Comparison of ENCODE assay signal across 15 cellular contexts in the genomic region with DNA sequence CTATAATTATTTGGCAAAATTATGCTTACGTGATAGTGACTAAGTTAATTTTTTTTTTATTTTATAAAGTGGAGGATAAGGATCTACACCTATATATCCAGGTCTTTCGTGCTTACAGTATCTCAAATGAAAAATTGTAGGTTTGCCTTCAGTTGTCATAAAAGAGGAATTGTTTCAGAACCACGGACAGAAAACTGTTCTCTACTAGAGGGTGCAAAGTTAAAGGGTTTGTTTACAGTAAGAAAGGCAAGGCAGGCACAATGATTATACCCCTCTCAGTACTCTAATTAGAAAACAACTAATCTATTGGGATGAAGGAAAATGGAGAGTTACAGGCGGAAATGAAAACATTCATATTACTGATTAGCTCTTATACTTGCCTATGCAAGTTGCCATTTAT. TPM values are rescaled to one million over a fixed set of nuclear protein-coding genes. Genes with fewer than 3 reads are reported as not detected.
DNase-seq lines count a peak whose midpoint lies in the region; ATAC-seq and TF ChIP-seq lines count a peak whose summit lies in the region.
"Had no signal": no experiment of that assay in that cellular context is flagged by ENCODE, and none has a peak within 500 bp of the region (broad histone marks: within the 10 kb centered on the region; RNA-seq: fewer than 3 reads in every experiment).

No MANE protein-coding gene starts in this region.

- no peak for ATAC-seq in GM21825 (IDR thresholded peaks at IDR 0.05; ENCODE audit: unreplicated experiment)
- ATAC-seq: stimulated activated naive CD8-positive, alpha-beta T cell treated with anti-CD3 and anti-CD28 coated beads, Interleukin-15, Interleukin-2, amounts not matched to agents 100 U/mL and 50 U/mL, for 24 hours had no signal

- no peak for TF ChIP-seq POLR2A in lower leg skin (IDR thresholded peaks at IDR 0.05)

- H3K4me1 ChIP-seq in BE2C = no peaks in the 10 kb centered on the region; the same call in 1 of the 2 replicates
- peaks cover 12% of the 10 kb centered on the region; the same call in 1 of the 2 replicates for H3K4me1 ChIP-seq in HUES48 (ENCODE audit: control insufficient read depth, insufficient read depth, low read length)
- H3K4me1 ChIP-seq: prostate gland had no signal

- 57 to 66% methylated on average over 4 of the region's 4 CpGs for WGBS in lower leg skin, 2 donors

- H3K4me3 ChIP-seq in BE2C (ENCODE audit: low read depth, low read length) = peak overlapping the region; percentile 93
- H3K4me3 ChIP-seq in HUES48 (ENCODE audit: low read depth, low read length) = peak overlapping the region; percentile 97
- no peak overlapping the region for H3K4me3 ChIP-seq in lower leg skin (ENCODE audit: low read depth, poor library complexity, severe bottlenecking)
- H3K4me3 ChIP-seq: BLaER1 treated with 17β-estradiol and CSF1 and Interleukin-3, amounts not matched to agents 10 nM and 100 nM had no signal

- H3K9ac ChIP-seq in HUES48 (ENCODE audit: low read depth, low read length) = no peak overlapping the region
- H3K9ac ChIP-seq: BLaER1 treated with 17β-estradiol and CSF1 and Interleukin-3, amounts not matched to agents 10 nM and 100 nM had no signal

- intact Hi-C loops in lower leg skin (cut with DNase I; ENCODE audit: low total_unique reads) = no loop called here

- H3K36me3 ChIP-seq in BE2C (0 out of 2 replicates have a peak, but pooled peaks cover 3% of the 10 kb centered on the region), HUES48 (ENCODE audit: control insufficient read depth, insufficient read depth, low read length) (no peaks in the 10 kb centered on the region)
- H3K36me3 ChIP-seq: BLaER1 treated with 17β-estradiol and CSF1 and Interleukin-3, amounts not matched to agents 10 nM and 100 nM; heart left ventricle; prostate gland had no signal

- TF ChIP-seq CTCF in BE2C (IDR thresholded peaks at IDR 0.05; ENCODE audit: low read depth, low read length) = no peak
- no peak for TF ChIP-seq CTCF in VCaP (conservative IDR thresholded peaks at IDR 0.05)
- no peak for TF ChIP-seq CTCF in lower leg skin (IDR thresholded peaks at IDR 0.05)

- H3K27ac ChIP-seq in HUES48 (ENCODE audit: low read depth, low read length) = no peak overlapping the region
- peak overlapping the region; percentile 86; the same call in 1 of the 2 replicates for H3K27ac ChIP-seq in VCaP
- H3K27ac ChIP-seq: BLaER1 treated with 17β-estradiol and CSF1 and Interleukin-3, amounts not matched to agents 10 nM and 100 nM had no signal

- H3K27me3 ChIP-seq in BE2C = no peaks in the 10 kb centered on the region
- H3K27me3 ChIP-seq in HUES48 (ENCODE audit: control insufficient read depth, insufficient read depth, low read length) = no peaks in the 10 kb centered on the region

- no peak for DNase-seq in BE2C
- peak; percentile 6 for DNase-seq in kidney glomerular epithelial cell (lab: John Stamatoyannopoulos, UW)
- no peak for DNase-seq in lower leg skin (ENCODE audit: low spot score in 2 of 2)
- DNase-seq in activated CD4-positive, alpha-beta T cell treated with anti-CD3 and anti-CD28 coated beads for 1 hour = no peak
- DNase-seq in stimulated activated CD4-positive, alpha-beta T cell treated with anti-CD3 and anti-CD28 coated beads, Interleukin-4, amount 100 ng/mL, for 4 hours = no peak
- DNase-seq: activated naive CD8-positive, alpha-beta T cell treated with anti-CD3 and anti-CD28 coated beads, Interleukin-2, amount 10 ng/mL, durations not matched to agents 7 days and 5 days; effector memory CD4-positive, alpha-beta T cell; heart left ventricle; NCI-H1436 treated with DMSO at 0.1 percent for 48 hours; stimulated activated naive CD8-positive, alpha-beta T cell treated with anti-CD3 and anti-CD28 coated beads, Interleukin-15, Interleukin-2, amounts not matched to agents 100 U/mL and 50 U/mL, for 24 hours had no signal

- H3K9me3 ChIP-seq in BE2C = no peaks in the 10 kb centered on the region
- H3K9me3 ChIP-seq in HUES48 (ENCODE audit: control insufficient read depth, insufficient read depth, low read length) = no peaks in the 10 kb centered on the region
- H3K9me3 ChIP-seq: heart left ventricle, prostate gland had no signal

RNA-seq across cellular contexts. Expression of a gene that starts 1.5 kb away (rescaled TPM):
- polyA plus RNA-seq in BE2C (2012; ENCODE audit: insufficient read depth, insufficient read length, low read depth) = 32.2 TPM
- total RNA-seq in lower leg skin = 1 to 10 TPM; 1.4 to 5.8 (median 4.2) TPM
- total RNA-seq: activated naive CD8-positive, alpha-beta T cell treated with anti-CD3 and anti-CD28 coated beads, Interleukin-2, amount 10 ng/mL, durations not matched to agents 7 days and 5 days had no signal
